In the genomic region with DNA sequence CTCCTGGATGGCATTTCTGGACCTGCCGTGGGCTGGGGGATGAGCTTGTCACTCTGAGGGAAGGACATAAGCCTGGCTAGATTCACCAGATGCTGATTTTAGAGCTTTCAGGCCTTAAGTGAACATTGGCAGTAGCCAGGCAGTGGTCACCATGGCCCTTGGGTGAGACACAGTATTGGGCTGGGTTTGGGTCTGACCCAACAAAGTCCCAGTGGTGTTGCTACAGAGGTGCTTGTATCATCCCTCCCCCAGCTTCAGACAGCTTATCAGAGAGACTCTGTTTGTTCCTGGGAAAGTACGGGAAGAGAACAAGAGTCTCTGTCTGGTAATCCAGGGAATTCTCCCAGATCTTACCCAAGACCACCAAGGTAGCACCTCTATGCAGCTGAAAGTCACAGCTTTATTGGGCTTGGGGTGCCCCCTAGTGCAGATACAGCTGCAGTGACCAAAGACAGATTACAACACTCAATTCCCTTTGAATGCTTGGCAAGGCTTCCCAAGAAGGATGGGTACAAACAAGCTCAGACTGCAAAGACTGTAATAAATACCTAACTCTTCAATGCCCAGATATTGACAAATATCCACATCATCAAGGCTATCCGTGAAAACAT, we compare ENCODE assay signal across 8 cellular contexts. TPM values are rescaled to one million over a fixed set of nuclear protein-coding genes. Genes with fewer than 3 reads are reported as not detected.
DNase-seq lines count a peak whose midpoint lies in the region; ATAC-seq and TF ChIP-seq lines count a peak whose summit lies in the region.

No MANE protein-coding gene starts in this region.

- H3K36me3 ChIP-seq in breast epithelium = no peaks in the 10 kb centered on the region

- no peak for ATAC-seq in GM18868 (IDR thresholded peaks at IDR 0.05; ENCODE audit: unreplicated experiment)

- H3K27ac ChIP-seq in breast epithelium = no peak overlapping the region

- DNase-seq in MCF 10A (ENCODE audit: unreplicated experiment) (peak; percentile 75), breast epithelium (ENCODE audit: low spot score in 2 of 2) (no peak), NCI-H446 treated with DMSO at 0.1 percent for 48 hours (lab: John Stamatoyannopoulos, UW) (peak; percentile 16), activated T-cell treated with anti-CD3 and anti-CD28 coated beads for 4 hours (peak; percentile 35), foreskin fibroblast (peak; percentile 52 to 81), skeletal muscle cell (ENCODE audit: low read depth) (peak; percentile 17), amniotic stem cell (lab: John Stamatoyannopoulos, UW) (no peak)

- no peaks in the 10 kb centered on the region for H3K9me3 ChIP-seq in breast epithelium

- TF ChIP-seq CTCF in MCF 10A (IDR thresholded peaks at IDR 0.05; ENCODE audit: unreplicated experiment) (peak; percentile 80), breast epithelium (IDR thresholded peaks at IDR 0.05) (no peak), foreskin fibroblast (IDR thresholded peaks at IDR 0.05; ENCODE audit: low read depth, low read length) (peak; percentile 74)

- H3K27ac Mint-ChIP-seq in MCF 10A (ENCODE audit: low read depth, unreplicated experiment) = no peak overlapping the region

- BruUV-seq in MCF 10A (replicated peaks; lab: Mats Ljungman, UMichigan) = no TSS peak

- no peaks in the 10 kb centered on the region for H3K27me3 ChIP-seq in breast epithelium

- intact Hi-C loops in MCF 10A (cut with micrococcal nuclease) = loop anchor here (1.0 to 10.0 kb wide), 3 partner anchors 38 to 479 kb away; no protein-coding TSS in a partner anchor
- intact Hi-C loops in breast epithelium (cut with DNase I; ENCODE audit: low total_unique reads) = no loop called here

- CTCF ChIA-PET in MCF 10A (lab: Yijun Ruan, JAX) = interaction anchor here (0.5 to 2.9 kb wide), 30 partner anchors 10 to 606 kb away, joined by 3 to 37 read pairs (median 3); a partner anchor contains a TSS

- H3K4me3 ChIP-seq in breast epithelium (no peak overlapping the region), foreskin fibroblast (ENCODE audit: low read depth in 1 of 2, low read length in 2 of 2) (no peak overlapping the region), skeletal muscle cell (ENCODE audit: low read depth, low read length) (no peak overlapping the region)

- TF ChIP-seq POLR2A in breast epithelium (IDR thresholded peaks at IDR 0.05) = no peak

- no peak overlapping the region for H3K4me3 Mint-ChIP-seq in MCF 10A (ENCODE audit: unreplicated experiment)

- no peaks in the 10 kb centered on the region for H3K4me1 ChIP-seq in breast epithelium

- no peaks in the 10 kb centered on the region for H3K4me1 Mint-ChIP-seq in MCF 10A (ENCODE audit: insufficient read depth, unreplicated experiment)

- H3K9me3 Mint-ChIP-seq in MCF 10A (ENCODE audit: unreplicated experiment) = no peaks in the 10 kb centered on the region

- no peaks in the 10 kb centered on the region for H3K36me3 Mint-ChIP-seq in MCF 10A (ENCODE audit: insufficient read depth, unreplicated experiment)

- H3K27me3 Mint-ChIP-seq in MCF 10A (ENCODE audit: insufficient read depth, unreplicated experiment) = peaks cover 17% of the 10 kb centered on the region

- POLR2A ChIA-PET in MCF 10A (lab: Yijun Ruan, JAX) = interaction anchor here (0.6 to 2.0 kb wide), 6 partner anchors 10 to 172 kb away, joined by 3 to 19 read pairs (median 3); a partner anchor contains a TSS

RNA-seq across cellular contexts. Expression of a gene that starts 9.8 kb away (rescaled TPM):
- 88.1 and 114 TPM in 2 replicates for total RNA-seq in MCF 10A (2022)
- total RNA-seq in breast epithelium = 10 to 100 TPM; 17.8 to 50.5 (median 36.0) TPM

RNA-seq across cellular contexts. Expression of a gene that starts 19.9 kb away (rescaled TPM):
- total RNA-seq in MCF 10A (2022) = 12.2 and 14.6 TPM in 2 replicates
- 10 to 100 TPM; 13.9 to 28.2 (median 19.8) TPM for total RNA-seq in breast epithelium

Comparison
In these comparisons a context has a peak if more than half of its experiments do, and no peak if none do; other contexts are left out.
1. DNase-seq: peak in MCF 10A (single experiment), NCI-H446 treated with DMSO at 0.1 percent for 48 hours (single experiment), activated T-cell treated with anti-CD3 and anti-CD28 coated beads for 4 hours (single experiment), foreskin fibroblast (2 of 2) and skeletal muscle cell (single experiment); none in breast epithelium (0 of 2) and amniotic stem cell (single experiment).
2. CTCF ChIP-seq: peak in MCF 10A (single experiment) and foreskin fibroblast (single experiment); none in breast epithelium (0 of 3).